In the genomic region with DNA sequence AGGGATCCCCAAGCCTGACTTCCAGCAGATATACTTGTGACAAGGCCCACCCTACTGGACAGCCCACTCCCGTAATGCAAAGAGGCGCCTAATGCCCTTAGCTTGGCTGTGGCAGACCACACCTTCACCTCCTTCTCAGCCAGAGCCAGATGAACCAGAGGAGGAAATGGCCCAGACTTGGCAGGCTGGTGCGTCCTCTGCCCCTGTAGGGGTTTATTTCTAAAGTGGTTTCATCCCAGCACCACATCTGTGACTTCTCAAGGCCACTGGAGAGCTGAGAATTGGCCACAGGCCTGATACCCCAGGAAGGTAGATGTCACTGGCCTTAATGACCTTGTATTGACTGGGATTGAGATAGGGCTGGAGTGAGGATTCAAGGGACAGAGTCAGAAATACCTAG, we compare ENCODE assay signal across 20 cellular contexts. TPM values are rescaled to one million over a fixed set of nuclear protein-coding genes. Genes with fewer than 3 reads are reported as not detected.
DNase-seq lines count a peak whose midpoint lies in the region; ATAC-seq and TF ChIP-seq lines count a peak whose summit lies in the region.
"Had no signal": no experiment of that assay in that cellular context is flagged by ENCODE, and none has a peak within 500 bp of the region (broad histone marks: within the 10 kb centered on the region; RNA-seq: fewer than 3 reads in every experiment).

No MANE protein-coding gene starts in this region.

- TF ChIP-seq EP300 in transverse colon (IDR thresholded peaks at IDR 0.05; ENCODE audit: low read depth), result no peak

- H3K9me3 Mint-ChIP-seq in MCF 10A (ENCODE audit: unreplicated experiment) (no peaks in the 10 kb centered on the region), endodermal cell (no peaks in the 10 kb centered on the region), nephron progenitor cell (no peaks in the 10 kb centered on the region)
- H3K9me3 Mint-ChIP-seq: activated CD4-positive, alpha-beta T cell treated with anti-CD3 and anti-CD28 coated beads, Interleukin-2, amount 10 ng/mL, durations not matched to agents 24 days and 14 days had no signal

- intact Hi-C loops in breast epithelium (cut with DNase I; ENCODE audit: low total_unique reads), result no loop called here
- intact Hi-C loops in MCF 10A (cut with micrococcal nuclease), result no loop called here
- intact Hi-C loops in transverse colon (cut with DNase I; ENCODE audit: low total_unique reads), result no loop called here
- intact Hi-C loops in posterior cingulate gyrus (cut with DNase I), result no loop called here

- DNase-seq in breast epithelium (ENCODE audit: low spot score in 2 of 2) (no peak), MCF 10A (ENCODE audit: unreplicated experiment) (no peak), endodermal cell (no peak), nephron progenitor cell (no peak), transverse colon (no peak), glomerular visceral epithelial cell (ENCODE audit: extremely low spot score) (no peak), posterior cingulate gyrus (no peak)
- DNase-seq: activated CD4-positive, alpha-beta T cell treated with anti-CD3 and anti-CD28 coated beads, Interleukin-2, amount 10 ng/mL, durations not matched to agents 24 days and 14 days; activated naive CD4-positive, alpha-beta T cell; amygdala; MM.1S; NCI-H146; NCI-H345; NK-92 treated with Interleukin-12 subunit alpha and Interleukin-12 subunit beta, amount 100 ng/mL, for 24 hours; small intestine; stimulated activated CD8-positive, alpha-beta memory T cell treated with anti-CD3 and anti-CD28 coated beads, Interleukin-4, amount 100 ng/mL, for 48 hours had no signal

- H3K9me3 ChIP-seq in breast epithelium, result no peaks in the 10 kb centered on the region
- H3K9me3 ChIP-seq in endodermal cell (ENCODE audit: control insufficient read depth, low read length), result no peaks in the 10 kb centered on the region
- H3K9me3 ChIP-seq in transverse colon, result no peaks in the 10 kb centered on the region
- H3K9me3 ChIP-seq: BLaER1, thoracic aorta had no signal

- no peak overlapping the region for H3K9ac ChIP-seq in endodermal cell (ENCODE audit: extremely low read depth, low read length, poor library complexity, severe bottlenecking)
- H3K9ac ChIP-seq: BLaER1 had no signal

- CTCF ChIA-PET in MCF 10A (lab: Yijun Ruan, JAX), result interaction anchor here (1.0 to 1.5 kb wide), 3 partner anchors 8 to 32 kb away, joined by 3 to 4 read pairs (median 3); no protein-coding TSS in a partner anchor

- no peak for TF ChIP-seq CTCF in breast epithelium (IDR thresholded peaks at IDR 0.05)
- no peak for TF ChIP-seq CTCF in MCF 10A (IDR thresholded peaks at IDR 0.05; ENCODE audit: unreplicated experiment)
- no peak for TF ChIP-seq CTCF in endodermal cell (conservative IDR thresholded peaks at IDR 0.05)
- no peak for TF ChIP-seq CTCF in nephron progenitor cell (IDR thresholded peaks at IDR 0.05)
- no peak for TF ChIP-seq CTCF in transverse colon (IDR thresholded peaks at IDR 0.05)

- H3K4me3 Mint-ChIP-seq in MCF 10A (ENCODE audit: unreplicated experiment), result no peak overlapping the region
- H3K4me3 Mint-ChIP-seq in endodermal cell, result peak overlapping the region; percentile 36
- H3K4me3 Mint-ChIP-seq in nephron progenitor cell, result peak overlapping the region; percentile 71
- H3K4me3 Mint-ChIP-seq: activated CD4-positive, alpha-beta T cell treated with anti-CD3 and anti-CD28 coated beads, Interleukin-2, amount 10 ng/mL, durations not matched to agents 24 days and 14 days had no signal

- 84% methylated on average over 2 of the region's 3 CpGs; no CpG with 5 or more reads in 1 of the 2 experiments for WGBS in endodermal cell (ENCODE audit: insufficient coverage in 1 of 2, insufficient read length in 1 of 2), 2 experiments
- 74% methylated on average over 3 of the region's 3 CpGs; no CpG with 5 or more reads in 1 of the 2 donors for WGBS in transverse colon (ENCODE audit: low coverage in 1 of 2), 2 donors

- H3K36me3 Mint-ChIP-seq in MCF 10A (ENCODE audit: insufficient read depth, unreplicated experiment) (no peaks in the 10 kb centered on the region), endodermal cell (ENCODE audit: low read depth) (no peaks in the 10 kb centered on the region), nephron progenitor cell (ENCODE audit: low read depth) (peaks cover 69% of the 10 kb centered on the region)

- in situ Hi-C loops in transverse colon (cut with MboI; ENCODE audit: low pct_ligation_motif_present in 1 of 4, low pct_unique_long_range_greater_than_20kb in 1 of 4, low sequenced_read_pairs in 3 of 4), result no loop called here

- H3K4me1 Mint-ChIP-seq in MCF 10A (ENCODE audit: insufficient read depth, unreplicated experiment) (no peaks in the 10 kb centered on the region), endodermal cell (peaks cover 61% of the 10 kb centered on the region), nephron progenitor cell (peaks cover 90% of the 10 kb centered on the region)

- no peak overlapping the region for H3K4me3 ChIP-seq in breast epithelium
- no peak overlapping the region for H3K4me3 ChIP-seq in endodermal cell (ENCODE audit: low read length)
- H3K4me3 ChIP-seq in transverse colon, result no peak overlapping the region
- H3K4me3 ChIP-seq: BLaER1, thoracic aorta had no signal

- H3K27me3 Mint-ChIP-seq in MCF 10A (ENCODE audit: insufficient read depth, unreplicated experiment) (no peaks in the 10 kb centered on the region), endodermal cell (ENCODE audit: insufficient read depth) (no peaks in the 10 kb centered on the region), nephron progenitor cell (ENCODE audit: low read depth, poor library complexity) (no peaks in the 10 kb centered on the region)

- TF ChIP-seq POLR2A in breast epithelium (IDR thresholded peaks at IDR 0.05) (no peak), transverse colon (IDR thresholded peaks at IDR 0.05) (no peak)

- H3K4me1 ChIP-seq in breast epithelium (peaks cover 0 to 8% of the 10 kb centered on the region in 2 donors), endodermal cell (ENCODE audit: control insufficient read depth, insufficient read depth, low read length) (peaks cover 21% of the 10 kb centered on the region), transverse colon (peaks cover 0 to 20% (median 8%) of the 10 kb centered on the region in 4 donors)

- POLR2A ChIA-PET in MCF 10A (lab: Yijun Ruan, JAX), result interaction anchor here (1.3 kb wide), 1 partner anchor 10 kb away, joined by 5 read pairs; no protein-coding TSS in a partner anchor

- H3K36me3 ChIP-seq in breast epithelium (no peaks in the 10 kb centered on the region), endodermal cell (ENCODE audit: control insufficient read depth, insufficient read depth, low read length) (no peaks in the 10 kb centered on the region), transverse colon (no peaks in the 10 kb centered on the region)
- H3K36me3 ChIP-seq: BLaER1, thoracic aorta had no signal

- no peak overlapping the region for H3K27ac Mint-ChIP-seq in MCF 10A (ENCODE audit: low read depth, unreplicated experiment)
- peak overlapping the region; percentile 86 for H3K27ac Mint-ChIP-seq in endodermal cell
- peak overlapping the region; percentile 98 for H3K27ac Mint-ChIP-seq in nephron progenitor cell
- H3K27ac Mint-ChIP-seq: activated CD4-positive, alpha-beta T cell treated with anti-CD3 and anti-CD28 coated beads, Interleukin-2, amount 10 ng/mL, durations not matched to agents 24 days and 14 days had no signal

- ATAC-seq in GM18868 (IDR thresholded peaks at IDR 0.05; ENCODE audit: unreplicated experiment), result no peak
- ATAC-seq: left lobe of liver had no signal

- no TSS peak for BruUV-seq in MCF 10A (replicated peaks; lab: Mats Ljungman, UMichigan)

- H3K27ac ChIP-seq in breast epithelium, result peak overlapping the region; percentile 91 to 92
- peak overlapping the region; percentile 99 for H3K27ac ChIP-seq in endodermal cell (ENCODE audit: low read depth, low read length)
- H3K27ac ChIP-seq in transverse colon, result peak overlapping the region in 3 of 4 donors; percentile 61 to 70 (median 63)
- H3K27ac ChIP-seq: BLaER1, thoracic aorta had no signal

- H3K27me3 ChIP-seq in breast epithelium (no peaks in the 10 kb centered on the region), endodermal cell (ENCODE audit: control insufficient read depth, insufficient read depth, low read length, poor library complexity, severe bottlenecking) (peaks cover 19% of the 10 kb centered on the region), transverse colon (no peaks in the 10 kb centered on the region)
- H3K27me3 ChIP-seq: BLaER1 had no signal

RNA-seq across cellular contexts. Expression of gene BOC, which starts 29.5 kb away (rescaled TPM):
- total RNA-seq in breast epithelium (10 to 100 TPM; 48.8 to 56.6 (median 55.1) TPM), MCF 10A (2022) (1.8 and 2.3 TPM in 2 replicates), endodermal cell (10 to 100 TPM in 1 of 2 donors, 1 to 10 TPM in 1; 9.8 to 12.3 TPM), transverse colon (10 to 100 TPM; 15.2 to 77.4 (median 45.4) TPM)
- polyA plus RNA-seq in endodermal cell (2013, experiment 1 of 2), result 207 TPM
- 163 TPM for polyA plus RNA-seq in endodermal cell (2013, experiment 2 of 2)
